ENCODE assay signal across 1 cellular context in genomic region chr22:22031183-22031560, GRCh38.
TF ChIP-seq lines count a peak whose summit lies in the region.

No MANE protein-coding gene starts in this region.

TF ChIP-seq in SK-N-SH, 30 proteins besides CTCF, POLR2A, EP300 and RAD21 (continued from another document):
- TF ChIP-seq GABPA (IDR thresholded peaks at IDR 0.05; ENCODE audit: low read depth) (no peak), RCOR1 (IDR thresholded peaks at IDR 0.05; ENCODE audit: low read length) (no peak), GATA2 (CRISPR knock-in tag; IDR thresholded peaks at IDR 0.05) (no peak), REST (IDR thresholded peaks at IDR 0.05; ENCODE audit: low read depth, low read length) (no peak), POLR2AphosphoS5 (IDR thresholded peaks at IDR 0.05; ENCODE audit: low read depth, low read length) (no peak), MAX (IDR thresholded peaks at IDR 0.05; ENCODE audit: low read depth) (no peak)
